In the genomic region with DNA sequence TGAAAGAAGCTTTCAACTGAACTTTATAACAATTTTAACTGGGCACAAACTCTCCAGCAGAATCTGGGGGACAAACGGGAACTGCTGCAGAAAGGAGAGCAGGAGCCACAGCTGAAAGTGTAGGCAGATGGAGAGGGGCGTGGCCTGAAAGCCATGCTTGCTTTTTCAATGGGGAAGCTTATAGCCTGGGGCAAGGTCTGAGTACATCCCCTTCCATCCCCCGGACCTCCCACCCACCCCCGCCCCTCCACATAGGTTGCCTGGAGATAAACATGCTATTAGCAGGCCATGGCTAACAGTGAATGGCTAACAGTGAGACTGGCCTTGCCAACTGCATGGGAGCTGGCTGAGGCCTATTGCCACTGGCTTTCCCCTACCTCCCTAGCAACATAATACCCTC, we compare ENCODE assay signal across 13 cellular contexts.
"Had no signal": no experiment of that assay in that cellular context is flagged by ENCODE, and none has a peak within 500 bp of the region (broad histone marks: within the 10 kb centered on the region; RNA-seq: fewer than 3 reads in every experiment).

No MANE protein-coding gene starts in this region.

- H3K4me1 ChIP-seq: parathyroid adenoma, right lobe of liver had no signal

- H3K9me3 ChIP-seq: right lobe of liver had no signal

- H3K27me3 ChIP-seq: right lobe of liver had no signal

- H3K9ac ChIP-seq: parathyroid adenoma had no signal

- H3K36me3 ChIP-seq: right lobe of liver had no signal

- H3K27ac ChIP-seq: parathyroid adenoma, right lobe of liver had no signal

- DNase-seq: activated CD4-positive, alpha-beta memory T cell treated with anti-CD3 and anti-CD28 coated beads for 36 hours; activated CD4-positive, alpha-beta T cell treated with anti-CD3 and anti-CD28 coated beads for 36 hours; activated T-cell treated with anti-CD3 and anti-CD28 coated beads for 4 hours; effector CD4-positive, alpha-beta T cell; head of caudate nucleus; immature natural killer cell; natural killer cell; right lobe of liver; small intestine; stimulated activated CD4-positive, alpha-beta T cell treated with anti-CD3 and anti-CD28 coated beads, Interleukin-4, amount 100 ng/mL, for 1 hour; T-helper 2 cell had no signal

- ATAC-seq: activated CD4-positive, alpha-beta T cell treated with anti-CD3 and anti-CD28 coated beads for 36 hours; natural killer cell; right lobe of liver; stimulated activated effector memory CD8-positive, alpha-beta T cell treated with anti-CD3 and anti-CD28 coated beads, Interleukin-12 subunit alpha, Interleukin-12 subunit beta, amount 100 ng/mL, for 72 hours had no signal

- H3K4me3 ChIP-seq: right lobe of liver had no signal

- H2AFZ ChIP-seq: parathyroid adenoma had no signal
